8 cellular contexts compared by ENCODE assay signal in genomic region chr16:65094009-65094408, GRCh38.
"Had no signal": no experiment of that assay in that cellular context is flagged by ENCODE, and none has a peak within 500 bp of the region (broad histone marks: within the 10 kb centered on the region; RNA-seq: fewer than 3 reads in every experiment).

No MANE protein-coding gene starts in this region.

- H3K9me3 Mint-ChIP-seq: GM23338, H9 had no signal

- H3K27ac Mint-ChIP-seq: GM23338, H9 had no signal

- H3K4me1 Mint-ChIP-seq: GM23338, H9 had no signal

- H3K36me3 ChIP-seq: HAP-1 had no signal

- DNase-seq: GM23248, GOT3, H7, H9, HCEC 1CT had no signal

- H2AFZ ChIP-seq: GM23248, GM23338 had no signal

- H3K9ac ChIP-seq: GM23248 had no signal

- H3K4me1 ChIP-seq: HAP-1 had no signal

- H3K27ac ChIP-seq: GM23248 had no signal

- ATAC-seq: GM23338, HCT116 had no signal

- H3K9me3 ChIP-seq: HAP-1 had no signal

- H3K4me3 Mint-ChIP-seq: GM23338, H9 had no signal

- H3K4me3 ChIP-seq: GM23248, GM23338, HAP-1 had no signal

- H3K4me2 ChIP-seq: GM23338 had no signal
